23 cellular contexts compared by ENCODE assay signal in the genomic region with DNA sequence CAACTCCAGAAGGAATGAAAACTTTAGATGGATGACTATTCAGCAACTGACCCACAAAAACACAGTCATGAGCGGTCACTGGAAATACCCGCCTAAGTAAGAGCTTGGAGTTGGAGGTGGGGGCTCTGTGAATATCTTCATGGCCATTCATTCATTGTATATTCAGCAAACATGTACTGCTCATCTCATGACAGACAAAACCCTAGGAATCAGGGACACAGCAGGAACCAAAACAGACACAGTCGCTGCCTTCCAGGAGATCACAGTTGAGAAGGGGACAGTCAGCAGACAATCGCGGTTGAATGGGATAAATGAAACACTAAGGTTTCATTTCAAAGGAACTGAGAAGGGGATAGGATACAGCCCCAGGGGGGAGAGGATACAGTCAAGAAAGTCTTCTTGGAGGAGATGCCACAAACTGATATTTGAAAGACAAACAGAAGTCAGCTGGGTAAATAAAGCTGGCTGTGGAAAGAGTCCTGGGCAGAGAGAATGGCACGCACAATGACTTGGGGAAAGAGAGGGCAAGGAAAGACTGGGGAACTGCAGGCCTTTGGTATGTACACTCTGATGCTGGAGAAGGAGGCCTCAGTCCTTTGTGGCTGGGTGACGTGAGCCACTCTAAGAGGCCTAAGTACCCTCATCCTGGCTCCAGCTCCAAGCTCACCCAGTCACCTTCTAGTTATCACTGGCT. TPM values are rescaled to one million over a fixed set of nuclear protein-coding genes. Genes with fewer than 3 reads are reported as not detected.
DNase-seq lines count a peak whose midpoint lies in the region; ATAC-seq, FAIRE-seq and TF ChIP-seq lines count a peak whose summit lies in the region.
"Had no signal": no experiment of that assay in that cellular context is flagged by ENCODE, and none has a peak within 500 bp of the region (broad histone marks: within the 10 kb centered on the region; RNA-seq: fewer than 3 reads in every experiment).

No MANE protein-coding gene starts in this region.

- ATAC-seq in GM19395 (IDR thresholded peaks at IDR 0.05; ENCODE audit: unreplicated experiment), result no peak
- ATAC-seq: activated CD8-positive, alpha-beta T cell treated with anti-CD3 and anti-CD28 coated beads for 36 hours; activated naive CD4-positive, alpha-beta T cell treated with anti-CD3 and anti-CD28 coated beads, Interleukin-2, amount 50 U/mL, for 72 hours; activated T-cell treated with anti-CD3 and anti-CD28 coated beads, Interleukin-2, amount 50 U/mL, for 72 hours; esophagus mucosa had no signal

- no peaks in the 10 kb centered on the region for H3K79me1 ChIP-seq in H1 (ENCODE audit: low read depth, low read length)

- H3K56ac ChIP-seq in H1 (replicated peaks; ENCODE audit: insufficient read length, low read depth, low read length), result no peak overlapping the region

- no peak overlapping the region for H4K91ac ChIP-seq in H1 (replicated peaks; ENCODE audit: insufficient read length, low read length)

- H3K4me3 Mint-ChIP-seq in nephron progenitor cell, result no peak overlapping the region
- H3K4me3 Mint-ChIP-seq in glutamatergic neuron (ENCODE audit: unreplicated experiment), result no peak overlapping the region
- H3K4me3 Mint-ChIP-seq: activated CD8-positive, alpha-beta T cell treated with anti-CD3 and anti-CD28 coated beads for 36 hours; activated T-cell treated with anti-CD3 and anti-CD28 coated beads, Interleukin-2, amount 50 U/mL, for 72 hours; CD4-positive, alpha-beta memory T cell; stimulated activated naive CD8-positive, alpha-beta T cell treated with anti-CD3 and anti-CD28 coated beads, Interleukin-15, Interleukin-2, amounts not matched to agents 100 ng/mL and 50 ng/mL, for 24 hours had no signal

- TF ChIP-seq RAD21 in H1 (IDR thresholded peaks at IDR 0.05 in 1 of 2, conservative IDR thresholded peaks at IDR 0.05 in 1 of 2; ENCODE audit: low read depth in 2 of 2, low read length in 2 of 2), result no peak

- no peak overlapping the region for H3K23ac ChIP-seq in H1 (ENCODE audit: insufficient read length)

- H3K27ac Mint-ChIP-seq in nephron progenitor cell (peak overlapping the region; percentile 13), glutamatergic neuron (ENCODE audit: unreplicated experiment) (no peak overlapping the region)
- H3K27ac Mint-ChIP-seq: activated CD8-positive, alpha-beta T cell treated with anti-CD3 and anti-CD28 coated beads for 36 hours; activated naive CD4-positive, alpha-beta T cell treated with anti-CD3 and anti-CD28 coated beads, Interleukin-2, amount 50 U/mL, for 72 hours; activated T-cell treated with anti-CD3 and anti-CD28 coated beads, Interleukin-2, amount 50 U/mL, for 72 hours; CD4-positive, alpha-beta memory T cell; stimulated activated naive CD8-positive, alpha-beta T cell treated with anti-CD3 and anti-CD28 coated beads, Interleukin-15, Interleukin-2, amounts not matched to agents 100 ng/mL and 50 ng/mL, for 24 hours had no signal

- H3K4ac ChIP-seq in H1 (replicated peaks; ENCODE audit: insufficient read length, low read depth, low read length), result no peak overlapping the region

- H3K4me3 ChIP-seq in H1 (ENCODE audit: extremely low read depth in 1 of 4, insufficient read depth in 2 of 4, low read depth in 3 of 4, low read length in 4 of 4) (no peak overlapping the region), small intestine (ENCODE audit: low read depth in 1 of 2, low read length in 2 of 2) (no peak overlapping the region)
- H3K4me3 ChIP-seq: cardiac muscle cell, PC-9 had no signal

- no peak for TF ChIP-seq POLR2A in H1 (IDR thresholded peaks at IDR 0.05; ENCODE audit: control extremely low read depth in 1 of 2, low read depth in 2 of 2, low read length in 2 of 2)

- WGBS in H1 (ENCODE audit: extremely low coverage in 1 of 2, insufficient coverage in 1 of 2, insufficient read length in 1 of 2, insufficient replicate concordance in 2 of 2, low coverage in 1 of 2, low lambda C conversion rate in 2 of 2, missing lambda C conversion rate in 1 of 2), 2 experiments, result 79% methylated on average over 7 of the region's 7 CpGs; no CpG with 5 or more reads in 1 of the 2 experiments
- WGBS in small intestine, 3 donors, result 92 to 97% (median 97%) methylated on average over 7 of the region's 7 CpGs

- no peaks in the 10 kb centered on the region for H4K20me1 ChIP-seq in H1 (replicated peaks in 1 of 2; ENCODE audit: control insufficient read depth in 1 of 2, insufficient read depth in 2 of 2, low read length in 2 of 2)

- no peak overlapping the region for H2BK15ac ChIP-seq in H1 (ENCODE audit: low read length)

- no peak overlapping the region for H2BK12ac ChIP-seq in H1 (ENCODE audit: low read depth, low read length)

- H4K5ac ChIP-seq in H1 (ENCODE audit: insufficient read length, low read depth, low read length), result no peak overlapping the region

- no peak overlapping the region for H2AFZ ChIP-seq in H1 (ENCODE audit: low read length)
- H2AFZ ChIP-seq: PC-9 had no signal

- H2BK5ac ChIP-seq in H1 (ENCODE audit: low read depth, low read length), result no peak overlapping the region

- H3K4me1 Mint-ChIP-seq in nephron progenitor cell, result peaks cover 12% of the 10 kb centered on the region
- H3K4me1 Mint-ChIP-seq in glutamatergic neuron (ENCODE audit: low read depth, unreplicated experiment), result no peaks in the 10 kb centered on the region

- CTCF ChIA-PET in H1 (lab: Charles Lee; ENCODE audit: partially characterized antibody), result interaction anchor here (0.6 to 1.4 kb wide), 6 partner anchors 12 to 705 kb away, joined by 3 to 5 read pairs (median 3); no protein-coding TSS in a partner anchor

- H4K8ac ChIP-seq in H1 (ENCODE audit: extremely low read depth, insufficient read depth, low read length), result no peak overlapping the region

- H3K27me3 Mint-ChIP-seq in nephron progenitor cell (ENCODE audit: low read depth, poor library complexity) (peaks cover 6% of the 10 kb centered on the region), glutamatergic neuron (ENCODE audit: unreplicated experiment) (peaks cover 2% of the 10 kb centered on the region)

- no peak for TF ChIP-seq CTCF in H1 (IDR thresholded peaks at IDR 0.05; ENCODE audit: control extremely low read depth in 1 of 3, insufficient read depth in 1 of 3, low read depth in 1 of 3, low read length in 3 of 3)
- TF ChIP-seq CTCF in nephron progenitor cell (IDR thresholded peaks at IDR 0.05), result no peak
- no peak for TF ChIP-seq CTCF in glutamatergic neuron (IDR thresholded peaks at IDR 0.05; ENCODE audit: partially characterized antibody, unreplicated experiment)

- no peak overlapping the region for H2BK120ac ChIP-seq in H1 (replicated peaks; ENCODE audit: low read depth, low read length)

- H3K18ac ChIP-seq in H1 (ENCODE audit: extremely low read depth, low read length), result no peak overlapping the region

- H3K9ac ChIP-seq in H1 (replicated peaks in 1 of 4; ENCODE audit: extremely low read depth in 1 of 4, low read depth in 3 of 4, low read length in 3 of 4), result no peak overlapping the region

- TF ChIP-seq EP300 in H1 (IDR thresholded peaks at IDR 0.05; ENCODE audit: borderline replicate concordance in 1 of 2, low read depth in 2 of 2, low read length in 2 of 2), result no peak

- no peak overlapping the region for H2BK20ac ChIP-seq in H1 (ENCODE audit: low read length)

- H3K27me3 ChIP-seq in H1 (replicated peaks in 1 of 4; ENCODE audit: control insufficient read depth in 3 of 4, extremely low read depth in 1 of 4, insufficient read depth in 3 of 4, low read length in 3 of 4) (no peaks in the 10 kb centered on the region; a peak in 1 of 7 replicates), small intestine (ENCODE audit: control insufficient read depth in 2 of 2, insufficient read depth in 2 of 2, low read length in 2 of 2) (no peaks in the 10 kb centered on the region)
- H3K27me3 ChIP-seq: cardiac muscle cell, neutrophil had no signal

- no peak overlapping the region; a peak in 1 of 4 replicates for H3K4me2 ChIP-seq in H1 (ENCODE audit: insufficient read depth in 1 of 2, low read depth in 2 of 2, low read length in 2 of 2)
- H3K4me2 ChIP-seq: PC-9 had no signal

- H3K9me3 ChIP-seq in H1 (ENCODE audit: insufficient read depth in 2 of 2, low read depth in 1 of 2, low read length in 1 of 2), result no peaks in the 10 kb centered on the region
- no peaks in the 10 kb centered on the region for H3K9me3 ChIP-seq in small intestine (ENCODE audit: control insufficient read depth, low read depth)
- H3K9me3 ChIP-seq: neutrophil had no signal

- H3K27ac ChIP-seq in H1 (ENCODE audit: low read depth, low read length), result no peak overlapping the region
- no peak overlapping the region for H3K27ac ChIP-seq in small intestine (ENCODE audit: low read depth in 1 of 2, low read length in 1 of 2)
- H3K27ac ChIP-seq: cardiac muscle cell, neutrophil, PC-9, WERI-Rb-1 had no signal

- POLR2A ChIA-PET in H1 (lab: Charles Lee; ENCODE audit: partially characterized antibody), result interaction anchor here (0.7 to 1.4 kb wide), 3 partner anchors 12 to 178 kb away, joined by 3 to 4 read pairs (median 3); no protein-coding TSS in a partner anchor

- H3K23me2 ChIP-seq in H1 (ENCODE audit: low read depth, low read length), result no peaks in the 10 kb centered on the region

- FAIRE-seq in H1 (lab: Jason Lieb, UNC), result no peak
- no peak for FAIRE-seq in small intestine (lab: Jason Lieb, UNC)
- FAIRE-seq: islet of Langerhans had no signal

- H3K36me3 ChIP-seq in H1 (ENCODE audit: control insufficient read depth in 2 of 4, insufficient read depth in 4 of 4, low read length in 3 of 4) (no peaks in the 10 kb centered on the region), small intestine (ENCODE audit: control insufficient read depth in 2 of 2, insufficient read depth in 2 of 2, low read length in 2 of 2) (no peaks in the 10 kb centered on the region)
- H3K36me3 ChIP-seq: cardiac muscle cell, neutrophil, WERI-Rb-1 had no signal

- no peaks in the 10 kb centered on the region for H3K79me2 ChIP-seq in H1 (ENCODE audit: control insufficient read depth in 1 of 2, insufficient read depth in 2 of 2, low read length in 2 of 2)

- no peak overlapping the region for H2AK5ac ChIP-seq in H1 (ENCODE audit: low read depth, low read length)

- peak; percentile 33 for DNase-seq in DMS53 treated with DMSO at 0.1 percent for 48 hours (lab: John Stamatoyannopoulos, UW; ENCODE audit: unreplicated experiment)
- DNase-seq in NCI-H2029 treated with DMSO at 0.1 percent for 48 hours (lab: John Stamatoyannopoulos, UW), result peak; percentile 26
- no peak for DNase-seq in H1 (ENCODE audit: low read depth in 1 of 2, low spot score in 2 of 2)
- no peak for DNase-seq in nephron progenitor cell
- DNase-seq in glutamatergic neuron, result no peak
- no peak for DNase-seq in UCSD-AML1 (lab: John Stamatoyannopoulos, UW; ENCODE audit: unreplicated experiment)
- DNase-seq in small intestine, result no peak
- DNase-seq: activated CD8-positive, alpha-beta T cell treated with anti-CD3 and anti-CD28 coated beads for 36 hours; activated T-cell treated with anti-CD3 and anti-CD28 coated beads, Interleukin-2, amount 50 U/mL, for 72 hours; CD4-positive, alpha-beta memory T cell; head of caudate nucleus; midbrain; NCI-H2107; PC-9; retina; WERI-Rb-1 had no signal

- H3K9me3 Mint-ChIP-seq in nephron progenitor cell (no peaks in the 10 kb centered on the region), glutamatergic neuron (ENCODE audit: unreplicated experiment) (no peaks in the 10 kb centered on the region)
- H3K9me3 Mint-ChIP-seq: activated CD8-positive, alpha-beta T cell treated with anti-CD3 and anti-CD28 coated beads for 36 hours; activated naive CD4-positive, alpha-beta T cell treated with anti-CD3 and anti-CD28 coated beads, Interleukin-2, amount 50 U/mL, for 72 hours; stimulated activated naive CD8-positive, alpha-beta T cell treated with anti-CD3 and anti-CD28 coated beads, Interleukin-15, Interleukin-2, amounts not matched to agents 100 ng/mL and 50 ng/mL, for 24 hours had no signal

- peaks cover 0 to 5% (median 0%) of the 10 kb centered on the region in 4 experiments; a peak in 1 of 7 replicates for H3K4me1 ChIP-seq in H1 (replicated peaks in 1 of 4; ENCODE audit: control insufficient read depth in 3 of 4, insufficient read depth in 4 of 4, low read length in 3 of 4)
- no peaks in the 10 kb centered on the region for H3K4me1 ChIP-seq in small intestine (ENCODE audit: control insufficient read depth in 2 of 2, insufficient read depth in 1 of 2, low read depth in 1 of 2, low read length in 1 of 2)

- no peak overlapping the region for H3K14ac ChIP-seq in H1 (ENCODE audit: insufficient read length)

- H3K36me3 Mint-ChIP-seq in nephron progenitor cell (ENCODE audit: low read depth) (no peaks in the 10 kb centered on the region), glutamatergic neuron (ENCODE audit: unreplicated experiment) (no peaks in the 10 kb centered on the region)
- H3K36me3 Mint-ChIP-seq: activated naive CD4-positive, alpha-beta T cell treated with anti-CD3 and anti-CD28 coated beads, Interleukin-2, amount 50 U/mL, for 72 hours; CD4-positive, alpha-beta memory T cell had no signal

RNA-seq across cellular contexts. Expression of gene LMCD1, which starts 45.4 kb away (rescaled TPM):
- total RNA-seq in H1 (2021; fragmentation: NEBNext Ultra II Directional; extraction: Animal tissue kit (Norgen Biotek cat#: 25700)), result 26.5 and 30.1 TPM in 2 replicates
- 12.3 and 20.2 TPM in 2 replicates for polyA plus RNA-seq in H1 (2011; rRNA removed)
- polyA plus RNA-seq in H1 (2011; cell fraction: cytosol; rRNA removed), result 24.9 TPM
- polyA plus RNA-seq in H1 (2011; cell fraction: nucleus; rRNA removed), result 22.4 TPM
- polyA plus RNA-seq in H1 (2012, experiment 1 of 2), result 17.0 to 23.2 TPM (median 19.9 TPM) in 4 replicates
- 18.9 TPM for polyA plus RNA-seq in H1 (2012, experiment 2 of 2)
- 15.1 TPM for polyA plus RNA-seq in H1 (2013, experiment 1 of 2)
- polyA plus RNA-seq in H1 (2013, experiment 2 of 2), result 14.1 TPM
- polyA minus RNA-seq in H1 (2011; rRNA and poly(A)+ RNA removed), result 11.0 and 13.7 TPM in 2 replicates
- polyA minus RNA-seq in H1 (2011; cell fraction: cytosol; rRNA and poly(A)+ RNA removed), result 10.3 TPM
- 19.9 TPM for polyA minus RNA-seq in H1 (2011; cell fraction: nucleus; rRNA and poly(A)+ RNA removed)
- total RNA-seq in glutamatergic neuron (ENCODE audit: unreplicated experiment), result 1.3 TPM
- polyA plus RNA-seq in small intestine, result 10 to 100 TPM in 2 of 3 donors, 1 to 10 TPM in 1; 2.5 to 29.4 (median 17.3) TPM

Comparison
In these comparisons a context has a peak if more than half of its experiments do, and no peak if none do; other contexts are left out.
1. DNase-seq: peak in DMS53 treated with DMSO at 0.1 percent for 48 hours (single experiment) and NCI-H2029 treated with DMSO at 0.1 percent for 48 hours (single experiment); none in H1 (0 of 2), nephron progenitor cell (single experiment), glutamatergic neuron (single experiment), UCSD-AML1 (single experiment) and small intestine (single experiment).
2. RNA of gene LMCD1, which starts 45.4 kb away (total RNA-seq): 26.5 to 30.1 TPM in H1; 1.3 TPM in glutamatergic neuron (single experiment); every median in the first group is over 10 times any median in the second.